In genomic region chr4:133150643-133151300, GRCh38 we compare ENCODE assay signal across 9 cellular contexts. TPM values are rescaled to one million over a fixed set of nuclear protein-coding genes. Genes with fewer than 3 reads are reported as not detected.
A peak's percentile ranks its signal among the peaks of the same experiment; 100 is the strongest.
DNase-seq lines count a peak whose midpoint lies in the region; ATAC-seq and TF ChIP-seq lines count a peak whose summit lies in the region.
"Had no signal": no experiment of that assay in that cellular context is flagged by ENCODE, and none has a peak within 500 bp of the region (broad histone marks: within the 10 kb centered on the region; RNA-seq: fewer than 3 reads in every experiment).

No MANE protein-coding gene starts in this region.

- peaks cover 2% of the 10 kb centered on the region for H3K79me1 ChIP-seq in mesendoderm (ENCODE audit: low read length)

- no peak overlapping the region for H3K27ac ChIP-seq in mesendoderm (ENCODE audit: low read depth, low read length)
- no peak overlapping the region for H3K27ac ChIP-seq in uterus
- H3K27ac ChIP-seq in CD4-positive, alpha-beta T cell (ENCODE audit: low read depth, low read length), result no peak overlapping the region

- peak overlapping the region; percentile 97 for H3K56ac ChIP-seq in mesendoderm (ENCODE audit: low read length)

- no peak overlapping the region for H2BK120ac ChIP-seq in mesendoderm (ENCODE audit: low read depth, low read length)

- peak; percentile 40 for DNase-seq in activated naive CD8-positive, alpha-beta T cell treated with anti-CD3 and anti-CD28 coated beads, Interleukin-2, amount 10 ng/mL, durations not matched to agents 7 days and 5 days
- no peak for DNase-seq in activated naive CD8-positive, alpha-beta T cell treated with anti-CD3 and anti-CD28 coated beads, Interleukin-2, amount 50 U/mL, for 24 hours
- DNase-seq in chondrocyte (ENCODE audit: low spot score) (peak; percentile 86), mesendoderm (peak; percentile 47), uterus (peak in 1 of 2 donors; percentile 19)
- no peak for DNase-seq in CD4-positive, alpha-beta T cell
- DNase-seq: DND-41 had no signal

- H2BK5ac ChIP-seq in mesendoderm (ENCODE audit: low read length), result no peak overlapping the region

- H3K4ac ChIP-seq in mesendoderm (ENCODE audit: low read depth, low read length), result no peak overlapping the region

- H3K27me3 ChIP-seq in mesendoderm (ENCODE audit: insufficient read depth, low read length, poor library complexity) (no peaks in the 10 kb centered on the region), uterus (peaks cover 0 to 23% of the 10 kb centered on the region in 2 donors)
- H3K27me3 ChIP-seq in CD4-positive, alpha-beta T cell (ENCODE audit: control insufficient read depth, insufficient read depth, low read length), result peaks cover 75% of the 10 kb centered on the region

- H2AK5ac ChIP-seq in mesendoderm (ENCODE audit: low read length), result no peak overlapping the region

- no peak for TF ChIP-seq POLR2A in uterus (IDR thresholded peaks at IDR 0.05)

- peaks cover 4% of the 10 kb centered on the region for H3K36me3 Mint-ChIP-seq in activated naive CD8-positive, alpha-beta T cell treated with anti-CD3 and anti-CD28 coated beads, Interleukin-2, amount 10 ng/mL, durations not matched to agents 7 days and 5 days
- peaks cover 8% of the 10 kb centered on the region for H3K36me3 Mint-ChIP-seq in activated naive CD8-positive, alpha-beta T cell treated with anti-CD3 and anti-CD28 coated beads, Interleukin-2, amount 50 U/mL, for 24 hours (ENCODE audit: low read depth)
- no peaks in the 10 kb centered on the region for H3K36me3 Mint-ChIP-seq in chondrocyte (ENCODE audit: low read depth)
- no peaks in the 10 kb centered on the region for H3K36me3 Mint-ChIP-seq in CD4-positive, alpha-beta T cell (ENCODE audit: low read depth)

- peak overlapping the region; percentile 25 for H3K18ac ChIP-seq in mesendoderm (ENCODE audit: low read length)

- H3K9me3 Mint-ChIP-seq in activated naive CD8-positive, alpha-beta T cell treated with anti-CD3 and anti-CD28 coated beads, Interleukin-2, amount 10 ng/mL, durations not matched to agents 7 days and 5 days, result peaks cover 3% of the 10 kb centered on the region
- no peaks in the 10 kb centered on the region for H3K9me3 Mint-ChIP-seq in activated naive CD8-positive, alpha-beta T cell treated with anti-CD3 and anti-CD28 coated beads, Interleukin-2, amount 50 U/mL, for 24 hours
- H3K9me3 Mint-ChIP-seq in chondrocyte (ENCODE audit: low read depth), result no peaks in the 10 kb centered on the region
- H3K9me3 Mint-ChIP-seq in CD4-positive, alpha-beta T cell, result no peaks in the 10 kb centered on the region

- H3K4me1 Mint-ChIP-seq in activated naive CD8-positive, alpha-beta T cell treated with anti-CD3 and anti-CD28 coated beads, Interleukin-2, amount 10 ng/mL, durations not matched to agents 7 days and 5 days, result peaks cover 13% of the 10 kb centered on the region
- H3K4me1 Mint-ChIP-seq in activated naive CD8-positive, alpha-beta T cell treated with anti-CD3 and anti-CD28 coated beads, Interleukin-2, amount 50 U/mL, for 24 hours, result peaks cover 27% of the 10 kb centered on the region
- H3K4me1 Mint-ChIP-seq in chondrocyte (ENCODE audit: low read depth), result peaks cover 81% of the 10 kb centered on the region
- H3K4me1 Mint-ChIP-seq in CD4-positive, alpha-beta T cell (ENCODE audit: low read depth), result peaks cover 31% of the 10 kb centered on the region

- H3K4me3 ChIP-seq in mesendoderm (ENCODE audit: low read length), result peak overlapping the region; percentile 64
- H3K4me3 ChIP-seq in uterus, result peak overlapping the region; percentile 7 to 43

- H3K4me3 Mint-ChIP-seq in activated naive CD8-positive, alpha-beta T cell treated with anti-CD3 and anti-CD28 coated beads, Interleukin-2, amount 10 ng/mL, durations not matched to agents 7 days and 5 days, result no peak overlapping the region
- H3K4me3 Mint-ChIP-seq in activated naive CD8-positive, alpha-beta T cell treated with anti-CD3 and anti-CD28 coated beads, Interleukin-2, amount 50 U/mL, for 24 hours, result no peak overlapping the region
- peak overlapping the region; percentile 87 for H3K4me3 Mint-ChIP-seq in chondrocyte (ENCODE audit: unreplicated experiment)
- no peak overlapping the region for H3K4me3 Mint-ChIP-seq in CD4-positive, alpha-beta T cell

- no peaks in the 10 kb centered on the region for H3K9me3 ChIP-seq in uterus
- no peaks in the 10 kb centered on the region for H3K9me3 ChIP-seq in CD4-positive, alpha-beta T cell (ENCODE audit: control insufficient read depth, low read length)

- TF ChIP-seq CTCF in chondrocyte (IDR thresholded peaks at IDR 0.05) (no peak), uterus (IDR thresholded peaks at IDR 0.05) (no peak)
- TF ChIP-seq CTCF in CD4-positive, alpha-beta T cell (IDR thresholded peaks at IDR 0.05), result no peak

- intact Hi-C loops in uterus (cut with DNase I; ENCODE audit: low total_unique reads), result no loop called here
- intact Hi-C loops in CD4-positive, alpha-beta T cell (cut with DNase I, micrococcal nuclease), result no loop called here

- H3K4me1 ChIP-seq in mesendoderm (ENCODE audit: control insufficient read depth, low read depth, low read length) (no peaks in the 10 kb centered on the region), uterus (peaks cover 0 to 19% of the 10 kb centered on the region in 2 donors)

- POLR2A ChIA-PET in activated naive CD8-positive, alpha-beta T cell treated with anti-CD3 and anti-CD28 coated beads, Interleukin-2, amount 10 ng/mL, durations not matched to agents 7 days and 5 days (lab: Charles Lee), result no interaction called here
- POLR2A ChIA-PET in CD4-positive, alpha-beta T cell (lab: Charles Lee), result no interaction called here

- H3K4me2 ChIP-seq in mesendoderm (ENCODE audit: low read length), result peak overlapping the region; percentile 12

- peaks cover 72% of the 10 kb centered on the region for H3K27me3 Mint-ChIP-seq in activated naive CD8-positive, alpha-beta T cell treated with anti-CD3 and anti-CD28 coated beads, Interleukin-2, amount 10 ng/mL, durations not matched to agents 7 days and 5 days
- H3K27me3 Mint-ChIP-seq in activated naive CD8-positive, alpha-beta T cell treated with anti-CD3 and anti-CD28 coated beads, Interleukin-2, amount 50 U/mL, for 24 hours, result peaks cover 76% of the 10 kb centered on the region
- H3K27me3 Mint-ChIP-seq in chondrocyte (ENCODE audit: low read depth), result peaks cover 4% of the 10 kb centered on the region
- H3K27me3 Mint-ChIP-seq in CD4-positive, alpha-beta T cell, result peaks cover 85% of the 10 kb centered on the region

- H3K36me3 ChIP-seq in mesendoderm (ENCODE audit: control insufficient read depth, insufficient read depth, low read length) (no peaks in the 10 kb centered on the region), uterus (no peaks in the 10 kb centered on the region)

- H3K23ac ChIP-seq in mesendoderm (ENCODE audit: low read length), result peak overlapping the region; percentile 48

- no peak overlapping the region for H4K5ac ChIP-seq in mesendoderm (ENCODE audit: low read length)

- H3K27ac Mint-ChIP-seq in activated naive CD8-positive, alpha-beta T cell treated with anti-CD3 and anti-CD28 coated beads, Interleukin-2, amount 10 ng/mL, durations not matched to agents 7 days and 5 days, result peak overlapping the region; percentile 71
- H3K27ac Mint-ChIP-seq in activated naive CD8-positive, alpha-beta T cell treated with anti-CD3 and anti-CD28 coated beads, Interleukin-2, amount 50 U/mL, for 24 hours, result no peak overlapping the region
- H3K27ac Mint-ChIP-seq in chondrocyte (ENCODE audit: unreplicated experiment), result peak overlapping the region; percentile 63
- H3K27ac Mint-ChIP-seq in CD4-positive, alpha-beta T cell, result no peak overlapping the region

- peaks cover 57% of the 10 kb centered on the region for H3K79me2 ChIP-seq in mesendoderm (ENCODE audit: control insufficient read depth, insufficient read depth, low read length)

- CTCF ChIA-PET in CD4-positive, alpha-beta T cell (lab: Charles Lee), result no interaction called here

- WGBS in mesendoderm (ENCODE audit: extremely low coverage, insufficient coverage, low lambda C conversion rate), result no CpG with 5 or more reads among the region's 51 CpGs

- peak overlapping the region; percentile 79 for H3K9ac ChIP-seq in mesendoderm (ENCODE audit: low read length)

- no peak overlapping the region for H4K8ac ChIP-seq in mesendoderm (ENCODE audit: low read depth, low read length)

- ATAC-seq in activated naive CD8-positive, alpha-beta T cell treated with anti-CD3 and anti-CD28 coated beads, Interleukin-2, amount 10 ng/mL, durations not matched to agents 7 days and 5 days (ENCODE audit: low read depth), result no peak
- no peak for ATAC-seq in activated naive CD8-positive, alpha-beta T cell treated with anti-CD3 and anti-CD28 coated beads, Interleukin-2, amount 50 U/mL, for 24 hours
- no peak for ATAC-seq in HG02938 (IDR thresholded peaks at IDR 0.05; ENCODE audit: unreplicated experiment)
- ATAC-seq in CD4-positive, alpha-beta T cell (ENCODE audit: poor library complexity), result no peak
- ATAC-seq in GM18870 (IDR thresholded peaks at IDR 0.05; ENCODE audit: unreplicated experiment), result no peak

- no peak overlapping the region for H2BK15ac ChIP-seq in mesendoderm (replicated peaks; ENCODE audit: low read depth)

RNA-seq across cellular contexts. Expression of gene PCDH10, which starts 1.7 kb away (rescaled TPM):
- not detected for total RNA-seq in activated naive CD8-positive, alpha-beta T cell treated with anti-CD3 and anti-CD28 coated beads, Interleukin-2, amount 10 ng/mL, durations not matched to agents 7 days and 5 days
- total RNA-seq in chondrocyte (30.2 to 69.6 TPM (median 30.5 TPM) in 3 replicates), uterus (10 to 100 TPM in 1 of 4 donors, 1 to 10 TPM in 1, under 1 TPM in 1, not detected in 1; 0.29 to 19.6 (median 3.1) TPM)
- 86.0 TPM for polyA plus RNA-seq in mesendoderm (2013, experiment 1 of 2)
- polyA plus RNA-seq in mesendoderm (2013, experiment 2 of 2), result 86.7 TPM
- not detected for total RNA-seq in CD4-positive, alpha-beta T cell

Comparison
In these comparisons a context has a peak if more than half of its experiments do, and no peak if none do; other contexts are left out.
1. DNase-seq: peak in activated naive CD8-positive, alpha-beta T cell treated with anti-CD3 and anti-CD28 coated beads, Interleukin-2, amount 10 ng/mL, durations not matched to agents 7 days and 5 days (single experiment), chondrocyte (single experiment) and mesendoderm (single experiment); none in activated naive CD8-positive, alpha-beta T cell treated with anti-CD3 and anti-CD28 coated beads, Interleukin-2, amount 50 U/mL, for 24 hours (single experiment) and CD4-positive, alpha-beta T cell (0 of 10).
2. H3K27ac Mint-ChIP-seq: peak in activated naive CD8-positive, alpha-beta T cell treated with anti-CD3 and anti-CD28 coated beads, Interleukin-2, amount 10 ng/mL, durations not matched to agents 7 days and 5 days (single experiment) and chondrocyte (single experiment); none in activated naive CD8-positive, alpha-beta T cell treated with anti-CD3 and anti-CD28 coated beads, Interleukin-2, amount 50 U/mL, for 24 hours (single experiment) and CD4-positive, alpha-beta T cell (single experiment).